In genomic region chr17:79741751-79742588, GRCh38 we compare ENCODE assay signal across 1 cellular context.
TF ChIP-seq lines count a peak whose summit lies in the region.

No MANE protein-coding gene starts in this region.

TF ChIP-seq in WTC11, 78 proteins besides CTCF, POLR2A, EP300 and RAD21 (continued from another document and continues in another):
- TF ChIP-seq ARID4B (CRISPR knock-in tag; IDR thresholded peaks at IDR 0.05; ENCODE audit: borderline replicate concordance) (no peak), HMGA2 (CRISPR knock-in tag; IDR thresholded peaks at IDR 0.05) (no peak), SMAD4 (CRISPR knock-in tag; IDR thresholded peaks at IDR 0.05) (no peak), ZNF281 (CRISPR knock-in tag; IDR thresholded peaks at IDR 0.05) (no peak), MLX (CRISPR knock-in tag; IDR thresholded peaks at IDR 0.05) (no peak), CBFB (CRISPR knock-in tag; IDR thresholded peaks at IDR 0.05; ENCODE audit: low read depth) (no peak), TEAD4 (CRISPR knock-in tag; IDR thresholded peaks at IDR 0.05) (no peak), USF1 (CRISPR knock-in tag; IDR thresholded peaks at IDR 0.05) (no peak), OVOL2 (CRISPR knock-in tag; IDR thresholded peaks at IDR 0.05; ENCODE audit: borderline replicate concordance) (no peak), FOXP4 (CRISPR knock-in tag; IDR thresholded peaks at IDR 0.05) (no peak), JUN (CRISPR knock-in tag; IDR thresholded peaks at IDR 0.05) (no peak), ZBTB43 (CRISPR knock-in tag; IDR thresholded peaks at IDR 0.05) (no peak; the same call in 1 of the 2 replicates), ZNF219 (CRISPR knock-in tag; IDR thresholded peaks at IDR 0.05; ENCODE audit: borderline replicate concordance) (no peak), IRF2 (CRISPR knock-in tag; IDR thresholded peaks at IDR 0.05; ENCODE audit: borderline replicate concordance, low read depth) (no peak), CREM (CRISPR knock-in tag; IDR thresholded peaks at IDR 0.05) (no peak), MYBL2 (CRISPR knock-in tag; IDR thresholded peaks at IDR 0.05) (no peak), MAX (CRISPR knock-in tag; IDR thresholded peaks at IDR 0.05) (peak; percentile 62; the same call in 1 of the 2 replicates), SMAD3 (CRISPR knock-in tag; IDR thresholded peaks at IDR 0.05; ENCODE audit: borderline replicate concordance) (no peak), ZNF232 (CRISPR knock-in tag; IDR thresholded peaks at IDR 0.05) (no peak), HMGXB4 (CRISPR knock-in tag; IDR thresholded peaks at IDR 0.05) (peak; percentile 81; the same call in 1 of the 2 replicates), KAT7 (CRISPR knock-in tag; IDR thresholded peaks at IDR 0.05; ENCODE audit: borderline replicate concordance) (no peak), ZMAT4 (CRISPR knock-in tag; IDR thresholded peaks at IDR 0.05) (no peak), FOXJ3 (CRISPR knock-in tag; IDR thresholded peaks at IDR 0.05; ENCODE audit: borderline replicate concordance) (no peak), ZNF396 (CRISPR knock-in tag; IDR thresholded peaks at IDR 0.05; ENCODE audit: borderline replicate concordance) (no peak), ZNF121 (CRISPR knock-in tag; IDR thresholded peaks at IDR 0.05) (peak; percentile 71; the same call in 1 of the 2 replicates), IRF1 (CRISPR knock-in tag; IDR thresholded peaks at IDR 0.05) (no peak), NFE2L1 (CRISPR knock-in tag; IDR thresholded peaks at IDR 0.05) (no peak), ZBTB21 (CRISPR knock-in tag; IDR thresholded peaks at IDR 0.05; ENCODE audit: borderline replicate concordance) (peak; percentile 51; the same call in 1 of the 2 replicates), NFYB (CRISPR knock-in tag; conservative IDR thresholded peaks at IDR 0.05; ENCODE audit: low read depth) (no peak), ETV6 (CRISPR knock-in tag; IDR thresholded peaks at IDR 0.05) (no peak), ZNF512 (CRISPR knock-in tag; IDR thresholded peaks at IDR 0.05; ENCODE audit: borderline replicate concordance) (no peak), CDX4 (CRISPR knock-in tag; IDR thresholded peaks at IDR 0.05; ENCODE audit: borderline replicate concordance) (no peak), ZNF263 (CRISPR knock-in tag; IDR thresholded peaks at IDR 0.05; ENCODE audit: low read depth) (peak; percentile 86), RORB (CRISPR knock-in tag; IDR thresholded peaks at IDR 0.05) (no peak), PRRX2 (CRISPR knock-in tag; IDR thresholded peaks at IDR 0.05) (no peak), SP1 (CRISPR knock-in tag; conservative IDR thresholded peaks at IDR 0.05) (0 out of 2 replicates have a peak, but pooled peaks have one; percentile 50), ELF4 (CRISPR knock-in tag; IDR thresholded peaks at IDR 0.05; ENCODE audit: low read depth) (no peak), ATF2 (CRISPR knock-in tag; IDR thresholded peaks at IDR 0.05; ENCODE audit: borderline replicate concordance, low read depth) (no peak), ESRRA (CRISPR knock-in tag; IDR thresholded peaks at IDR 0.05; ENCODE audit: borderline replicate concordance) (no peak), NFATC4 (CRISPR knock-in tag; IDR thresholded peaks at IDR 0.05) (no peak)
